ENCODE assay signal across 29 cellular contexts in the genomic region with DNA sequence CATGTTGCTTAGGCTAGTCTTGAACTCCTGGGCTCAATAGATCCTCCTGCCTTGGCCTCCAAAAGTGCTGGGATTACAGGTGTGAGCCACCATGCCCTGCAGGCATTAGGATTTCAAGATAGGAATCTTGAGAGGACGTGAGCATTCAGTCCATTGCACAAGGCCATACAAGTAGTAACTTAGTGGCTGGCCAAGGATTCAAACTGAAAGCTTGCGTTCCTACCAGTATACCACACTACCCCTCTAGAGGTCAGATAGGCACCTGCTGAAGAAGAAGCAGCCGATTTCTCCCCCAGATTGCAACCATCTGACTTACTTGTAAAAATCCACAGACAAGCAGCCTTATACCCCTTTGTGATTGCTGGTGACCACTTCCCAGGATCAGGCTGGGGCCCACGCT.
DNase-seq lines count a peak whose midpoint lies in the region; ATAC-seq, FAIRE-seq and TF ChIP-seq lines count a peak whose summit lies in the region.
"Had no signal": no experiment of that assay in that cellular context is flagged by ENCODE, and none has a peak within 500 bp of the region (broad histone marks: within the 10 kb centered on the region; RNA-seq: fewer than 3 reads in every experiment).

No MANE protein-coding gene starts in this region.

- H3K36me3 Mint-ChIP-seq in GM23338 (ENCODE audit: low read depth) (no peaks in the 10 kb centered on the region), glutamatergic neuron (ENCODE audit: unreplicated experiment) (no peaks in the 10 kb centered on the region)
- H3K36me3 Mint-ChIP-seq: CD14-positive monocyte; CD4-positive, alpha-beta memory T cell; CD4-positive, CD25-positive, alpha-beta regulatory T cell; CD8-positive, alpha-beta memory T cell had no signal

- H2BK120ac ChIP-seq in H1 (replicated peaks; ENCODE audit: low read depth, low read length) = no peak overlapping the region

- DNase-seq in GM23338 (ENCODE audit: low spot score) (peak; percentile 16), NB4 (ENCODE audit: low read depth) (peak; percentile 12), H1 (ENCODE audit: low read depth in 1 of 2, low spot score in 2 of 2) (no peak), glutamatergic neuron (no peak), breast epithelium (ENCODE audit: low spot score in 2 of 2) (no peak), KG1 (lab: John Stamatoyannopoulos, UW) (no peak), tibial artery (no peak)
- DNase-seq: 8988T; ACHN; BE2C; C1 segment of cervical spinal cord; CD4-positive, alpha-beta memory T cell; CD4-positive, CD25-positive, alpha-beta regulatory T cell; CD8-positive, alpha-beta memory T cell; COR-L47; DMS 273 treated with DMSO at 0.1 percent for 48 hours; DMS153; DMS53; DMS79; DND-41; EL; GDM1 had no signal

- H3K27me3 ChIP-seq in GM23338 (ENCODE audit: insufficient read depth) (no peaks in the 10 kb centered on the region), H1 (replicated peaks in 1 of 4; ENCODE audit: control insufficient read depth in 3 of 4, extremely low read depth in 1 of 4, insufficient read depth in 3 of 4, low read length in 3 of 4) (no peaks in the 10 kb centered on the region), breast epithelium (no peaks in the 10 kb centered on the region), tibial artery (no peaks in the 10 kb centered on the region)
- H3K27me3 ChIP-seq: BE2C, BLaER1 had no signal

- H3K4me3 ChIP-seq in GM23338 (no peak overlapping the region), NB4 (ENCODE audit: low read depth, low read length) (no peak overlapping the region), H1 (ENCODE audit: extremely low read depth in 1 of 4, insufficient read depth in 2 of 4, low read depth in 3 of 4, low read length in 4 of 4) (no peak overlapping the region), breast epithelium (no peak overlapping the region), tibial artery (no peak overlapping the region)
- H3K4me3 ChIP-seq: BLaER1, GM12878 had no signal

- H3K4me1 Mint-ChIP-seq in GM23338 (no peaks in the 10 kb centered on the region), glutamatergic neuron (ENCODE audit: low read depth, unreplicated experiment) (no peaks in the 10 kb centered on the region)
- H3K4me1 Mint-ChIP-seq: CD14-positive monocyte; CD4-positive, alpha-beta memory T cell; CD4-positive, CD25-positive, alpha-beta regulatory T cell; CD8-positive, alpha-beta memory T cell had no signal

- no peak overlapping the region for H3K14ac ChIP-seq in H1 (ENCODE audit: insufficient read length)

- no peak overlapping the region for H3K27ac Mint-ChIP-seq in GM23338
- H3K27ac Mint-ChIP-seq in glutamatergic neuron (ENCODE audit: unreplicated experiment) = peak overlapping the region; percentile 57
- H3K27ac Mint-ChIP-seq: CD14-positive monocyte; CD4-positive, alpha-beta memory T cell; CD8-positive, alpha-beta memory T cell had no signal

- intact Hi-C loops in breast epithelium (cut with DNase I; ENCODE audit: low total_unique reads) (no loop called here), tibial artery (cut with DNase I; ENCODE audit: low total_unique reads) (no loop called here)

- H3K18ac ChIP-seq in H1 (ENCODE audit: extremely low read depth, low read length) = no peak overlapping the region

- peak; percentile 40 to 60; a peak in 3 of 4 replicates for TF ChIP-seq RAD21 in H1 (IDR thresholded peaks at IDR 0.05 in 1 of 2, conservative IDR thresholded peaks at IDR 0.05 in 1 of 2; ENCODE audit: low read depth in 2 of 2, low read length in 2 of 2)

- H3K79me2 ChIP-seq in GM23338 (replicated peaks; ENCODE audit: insufficient read depth) (no peaks in the 10 kb centered on the region), H1 (ENCODE audit: control insufficient read depth in 1 of 2, insufficient read depth in 2 of 2, low read length in 2 of 2) (no peaks in the 10 kb centered on the region)

- CTCF ChIA-PET in H1 (lab: Charles Lee; ENCODE audit: partially characterized antibody) = interaction anchor here (0.6 to 2.4 kb wide), 7 partner anchors 11 to 296 kb away, joined by 3 to 12 read pairs (median 4); no protein-coding TSS in a partner anchor

- H2AK5ac ChIP-seq in H1 (ENCODE audit: low read depth, low read length) = no peak overlapping the region

- H3K27me3 Mint-ChIP-seq in GM23338 (ENCODE audit: insufficient read depth, low read depth, poor library complexity) (peaks cover 14% of the 10 kb centered on the region), glutamatergic neuron (ENCODE audit: unreplicated experiment) (no peaks in the 10 kb centered on the region)
- H3K27me3 Mint-ChIP-seq: CD4-positive, CD25-positive, alpha-beta regulatory T cell had no signal

- no peak overlapping the region for H3K23ac ChIP-seq in H1 (ENCODE audit: insufficient read length)

- ATAC-seq in GM23338 (no peak), GM19455 (IDR thresholded peaks at IDR 0.05; ENCODE audit: unreplicated experiment) (no peak)
- ATAC-seq: GM12878 had no signal

- 89% methylated on average over 4 of the region's 4 CpGs; no CpG with 5 or more reads in 1 of the 2 experiments for WGBS in H1 (ENCODE audit: extremely low coverage in 1 of 2, insufficient coverage in 1 of 2, insufficient read length in 1 of 2, insufficient replicate concordance in 2 of 2, low coverage in 1 of 2, low lambda C conversion rate in 2 of 2, missing lambda C conversion rate in 1 of 2), 2 experiments

- H3K27ac ChIP-seq in GM23338 (ENCODE audit: low read depth) = no peak overlapping the region
- no peak overlapping the region for H3K27ac ChIP-seq in H1 (ENCODE audit: low read depth, low read length)
- H3K27ac ChIP-seq in breast epithelium = no peak overlapping the region
- H3K27ac ChIP-seq in tibial artery = no peak overlapping the region
- H3K27ac ChIP-seq: BLaER1 had no signal

- H3K9me2 ChIP-seq in GM23338 (ENCODE audit: insufficient read depth) = no peaks in the 10 kb centered on the region

- no peak overlapping the region for H3K9ac ChIP-seq in H1 (replicated peaks in 1 of 4; ENCODE audit: extremely low read depth in 1 of 4, low read depth in 3 of 4, low read length in 3 of 4)
- H3K9ac ChIP-seq: BLaER1 had no signal

- H3K23me2 ChIP-seq in H1 (ENCODE audit: low read depth, low read length) = no peaks in the 10 kb centered on the region

- POLR2A ChIA-PET in H1 (lab: Charles Lee; ENCODE audit: partially characterized antibody) = no interaction called here

- H4K20me1 ChIP-seq in GM23338 (replicated peaks; ENCODE audit: insufficient read depth) = no peaks in the 10 kb centered on the region
- no peaks in the 10 kb centered on the region for H4K20me1 ChIP-seq in H1 (replicated peaks in 1 of 2; ENCODE audit: control insufficient read depth in 1 of 2, insufficient read depth in 2 of 2, low read length in 2 of 2)
- H4K20me1 ChIP-seq: BLaER1 had no signal

- no peaks in the 10 kb centered on the region for H3K4me1 ChIP-seq in GM23338 (ENCODE audit: insufficient read depth)
- no peaks in the 10 kb centered on the region for H3K4me1 ChIP-seq in H1 (replicated peaks in 1 of 4; ENCODE audit: control insufficient read depth in 3 of 4, insufficient read depth in 4 of 4, low read length in 3 of 4)
- H3K4me1 ChIP-seq in breast epithelium = no peaks in the 10 kb centered on the region
- no peaks in the 10 kb centered on the region for H3K4me1 ChIP-seq in tibial artery
- H3K4me1 ChIP-seq: BE2C, BLaER1 had no signal

- no peak overlapping the region for H2BK20ac ChIP-seq in H1 (ENCODE audit: low read length)

- no peaks in the 10 kb centered on the region for H3F3A ChIP-seq in GM23338 (replicated peaks; ENCODE audit: low read depth)

- no peak overlapping the region for H3K4ac ChIP-seq in H1 (replicated peaks; ENCODE audit: insufficient read length, low read depth, low read length)

- no peak overlapping the region for H2BK15ac ChIP-seq in H1 (ENCODE audit: low read length)

- no peaks in the 10 kb centered on the region for H3K79me1 ChIP-seq in H1 (ENCODE audit: low read depth, low read length)

- no peak overlapping the region for H2BK12ac ChIP-seq in H1 (ENCODE audit: low read depth, low read length)

- H3K4me3 Mint-ChIP-seq in GM23338 (no peak overlapping the region), glutamatergic neuron (ENCODE audit: unreplicated experiment) (no peak overlapping the region)
- H3K4me3 Mint-ChIP-seq: CD14-positive monocyte; CD4-positive, alpha-beta memory T cell; CD4-positive, CD25-positive, alpha-beta regulatory T cell; CD8-positive, alpha-beta memory T cell had no signal

- H2AFZ ChIP-seq in GM23338 (no peak overlapping the region), H1 (ENCODE audit: low read length) (no peak overlapping the region)

- H4K5ac ChIP-seq in H1 (ENCODE audit: insufficient read length, low read depth, low read length) = no peak overlapping the region

- no peak overlapping the region for H3K4me2 ChIP-seq in GM23338
- no peak overlapping the region for H3K4me2 ChIP-seq in H1 (ENCODE audit: insufficient read depth in 1 of 2, low read depth in 2 of 2, low read length in 2 of 2)
- H3K4me2 ChIP-seq: BLaER1 had no signal

- no peak for FAIRE-seq in H1 (lab: Jason Lieb, UNC)
- FAIRE-seq: A204.1, GM12878, GM12892, GM18507 had no signal

- TF ChIP-seq POLR2A in NB4 (IDR thresholded peaks at IDR 0.05; ENCODE audit: extremely low read depth, insufficient read length) = no peak
- no peak for TF ChIP-seq POLR2A in H1 (IDR thresholded peaks at IDR 0.05; ENCODE audit: control extremely low read depth in 1 of 2, low read depth in 2 of 2, low read length in 2 of 2)
- TF ChIP-seq POLR2A in breast epithelium (IDR thresholded peaks at IDR 0.05) = no peak

- H4K91ac ChIP-seq in H1 (replicated peaks; ENCODE audit: insufficient read length, low read length) = no peak overlapping the region

- no peak overlapping the region for H4K8ac ChIP-seq in H1 (ENCODE audit: extremely low read depth, insufficient read depth, low read length)

- TF ChIP-seq CTCF in GM23338 (conservative IDR thresholded peaks at IDR 0.05; ENCODE audit: low read depth in 2 of 2) = peak in 1 of 2 experiments; percentile 26; a peak in 2 of 4 replicates
- TF ChIP-seq CTCF in NB4 (IDR thresholded peaks at IDR 0.05; ENCODE audit: low read depth, low read length) = no peak
- TF ChIP-seq CTCF in H1 (IDR thresholded peaks at IDR 0.05; ENCODE audit: control extremely low read depth in 1 of 3, insufficient read depth in 1 of 3, low read depth in 1 of 3, low read length in 3 of 3) = peak in 2 of 3 experiments; percentile 17 to 26; a peak in 2 of 4 replicates
- TF ChIP-seq CTCF in glutamatergic neuron (IDR thresholded peaks at IDR 0.05; ENCODE audit: partially characterized antibody, unreplicated experiment) = no peak
- TF ChIP-seq CTCF in breast epithelium (IDR thresholded peaks at IDR 0.05) = no peak
- no peak for TF ChIP-seq CTCF in tibial artery (IDR thresholded peaks at IDR 0.05)

- no peak for TF ChIP-seq EP300 in H1 (IDR thresholded peaks at IDR 0.05; ENCODE audit: borderline replicate concordance in 1 of 2, low read depth in 2 of 2, low read length in 2 of 2)

- H3K9me3 Mint-ChIP-seq in GM23338 (peaks cover 3% of the 10 kb centered on the region; the same call in 1 of the 3 replicates), glutamatergic neuron (ENCODE audit: unreplicated experiment) (peaks cover 2% of the 10 kb centered on the region)

- no peak overlapping the region for H3K56ac ChIP-seq in H1 (replicated peaks; ENCODE audit: insufficient read length, low read depth, low read length)

- no peak overlapping the region for H2BK5ac ChIP-seq in H1 (ENCODE audit: low read depth, low read length)

- no peaks in the 10 kb centered on the region for H3K36me3 ChIP-seq in GM23338 (ENCODE audit: insufficient read depth)
- no peaks in the 10 kb centered on the region for H3K36me3 ChIP-seq in H1 (ENCODE audit: control insufficient read depth in 2 of 4, insufficient read depth in 4 of 4, low read length in 3 of 4)
- H3K36me3 ChIP-seq in breast epithelium = no peaks in the 10 kb centered on the region
- no peaks in the 10 kb centered on the region for H3K36me3 ChIP-seq in tibial artery
- H3K36me3 ChIP-seq: BE2C, BLaER1 had no signal

- no peaks in the 10 kb centered on the region for H3K9me3 ChIP-seq in H1 (ENCODE audit: insufficient read depth in 2 of 2, low read depth in 1 of 2, low read length in 1 of 2)
- H3K9me3 ChIP-seq in breast epithelium = peaks cover 0 to 8% of the 10 kb centered on the region in 2 donors
- peaks cover 0 to 6% (median 0%) of the 10 kb centered on the region in 3 donors for H3K9me3 ChIP-seq in tibial artery
- H3K9me3 ChIP-seq: BE2C, BLaER1 had no signal

Comparison
In these comparisons a context has a peak if more than half of its experiments do, and no peak if none do; other contexts are left out.
1. DNase-seq: peak in GM23338 (single experiment) and NB4 (single experiment); none in H1 (0 of 2), glutamatergic neuron (single experiment), breast epithelium (0 of 2), KG1 (single experiment) and tibial artery (0 of 2).
2. CTCF ChIP-seq: peak in H1 (2 of 3); none in NB4 (single experiment), glutamatergic neuron (single experiment), breast epithelium (0 of 3) and tibial artery (0 of 2).